14 cellular contexts compared by ENCODE assay signal in genomic region chr3:30493912-30494311, GRCh38.
DNase-seq lines count a peak whose midpoint lies in the region; ATAC-seq and TF ChIP-seq lines count a peak whose summit lies in the region.
"Had no signal": no experiment of that assay in that cellular context is flagged by ENCODE, and none has a peak within 500 bp of the region (broad histone marks: within the 10 kb centered on the region; RNA-seq: fewer than 3 reads in every experiment).

No MANE protein-coding gene starts in this region.

- H3K36me3 ChIP-seq in DND-41 (ENCODE audit: insufficient read depth, low read length): no peaks in the 10 kb centered on the region
- H3K36me3 ChIP-seq in adipocyte (ENCODE audit: control insufficient read depth, insufficient read depth, low read length, severe bottlenecking): no peaks in the 10 kb centered on the region
- H3K36me3 ChIP-seq in psoas muscle (ENCODE audit: insufficient read depth in 1 of 2, low read depth in 1 of 2): no peaks in the 10 kb centered on the region
- H3K36me3 ChIP-seq: spleen, WERI-Rb-1 had no signal

- H3K4me2 ChIP-seq in DND-41 (ENCODE audit: insufficient read depth, low read length): no peak overlapping the region
- H3K4me2 ChIP-seq: PC-9 had no signal

- ATAC-seq in DND-41 (ENCODE audit: insufficient read depth, low read depth): no peak
- ATAC-seq in psoas muscle: peak in 3 of 4 donors; percentile 71 to 79 (median 74)
- ATAC-seq: effector memory CD8-positive, alpha-beta T cell had no signal

- H3K9ac ChIP-seq in DND-41 (ENCODE audit: low read depth, low read length): no peak overlapping the region
- H3K9ac ChIP-seq in adipocyte (ENCODE audit: low read length): peak overlapping the region; percentile 86

- no peaks in the 10 kb centered on the region for H3K36me3 Mint-ChIP-seq in glutamatergic neuron (ENCODE audit: unreplicated experiment)

- no peaks in the 10 kb centered on the region for H4K20me1 ChIP-seq in DND-41 (ENCODE audit: insufficient read depth, low read length)

- no peaks in the 10 kb centered on the region for H3K79me2 ChIP-seq in DND-41 (ENCODE audit: insufficient read depth, low read length)

- peaks cover 3% of the 10 kb centered on the region for H3K27me3 Mint-ChIP-seq in glutamatergic neuron (ENCODE audit: unreplicated experiment)

- H3K27ac ChIP-seq in DND-41 (ENCODE audit: low read length): peak overlapping the region; percentile 18; the same call in 1 of the 2 replicates
- no peak overlapping the region for H3K27ac ChIP-seq in psoas muscle
- H3K27ac ChIP-seq: PC-9, WERI-Rb-1 had no signal

- H3K4me3 ChIP-seq in DND-41 (ENCODE audit: low read depth in 1 of 2, low read length in 2 of 2) (no peak overlapping the region), adipocyte (ENCODE audit: low read length) (peak overlapping the region; percentile 64), psoas muscle (no peak overlapping the region)
- H3K4me3 ChIP-seq: PC-9, spleen had no signal

- TF ChIP-seq CTCF in DND-41 (IDR thresholded peaks at IDR 0.05; ENCODE audit: borderline replicate concordance, extremely low read depth, low read length, poor library complexity, severe bottlenecking): no peak
- no peak for TF ChIP-seq CTCF in glutamatergic neuron (IDR thresholded peaks at IDR 0.05; ENCODE audit: partially characterized antibody, unreplicated experiment)
- TF ChIP-seq CTCF in psoas muscle (IDR thresholded peaks at IDR 0.05): no peak

- no peaks in the 10 kb centered on the region for H3K9me3 ChIP-seq in DND-41 (ENCODE audit: insufficient read depth, low read length, severe bottlenecking)
- peaks cover 12% of the 10 kb centered on the region for H3K9me3 ChIP-seq in adipocyte (ENCODE audit: control insufficient read depth, low read length)
- no peaks in the 10 kb centered on the region for H3K9me3 ChIP-seq in psoas muscle

- 73 to 98% (median 81%) methylated on average over 2 of the region's 2 CpGs for WGBS in psoas muscle, 3 donors

- peaks cover 5% of the 10 kb centered on the region for H3K9me3 Mint-ChIP-seq in glutamatergic neuron (ENCODE audit: unreplicated experiment)

- no peak for DNase-seq in DND-41
- DNase-seq in adipocyte (ENCODE audit: low read depth): peak; percentile 88
- no peak for DNase-seq in glutamatergic neuron
- peak in 1 of 2 donors; percentile 43 for DNase-seq in psoas muscle
- DNase-seq in globus pallidus (ENCODE audit: low spot score): no peak
- no peak for DNase-seq in activated gamma-delta T cell (lab: John Stamatoyannopoulos, UW)
- DNase-seq in stimulated activated CD4-positive, alpha-beta T cell treated with anti-CD3 and anti-CD28 coated beads, Interleukin-4, amount 100 ng/mL, for 24 hours: no peak
- DNase-seq in inferior parietal cortex (ENCODE audit: extremely low spot score): no peak
- DNase-seq: activated gamma-delta T cell treated with Interleukin-2 at 50 U/mL for 16 hours; effector memory CD8-positive, alpha-beta T cell; kidney glomerular epithelial cell; PC-9; spleen; WERI-Rb-1 had no signal

- peak overlapping the region; percentile 71 for H3K27ac Mint-ChIP-seq in glutamatergic neuron (ENCODE audit: unreplicated experiment)
- H3K27ac Mint-ChIP-seq: effector memory CD8-positive, alpha-beta T cell had no signal

- H2AFZ ChIP-seq in DND-41 (ENCODE audit: low read depth, low read length): no peak overlapping the region
- H2AFZ ChIP-seq: PC-9 had no signal

- H3K27me3 ChIP-seq in DND-41 (ENCODE audit: insufficient read depth, low read length, poor library complexity) (no peaks in the 10 kb centered on the region), adipocyte (replicated peaks; ENCODE audit: control insufficient read depth, insufficient read depth, low read length) (no peaks in the 10 kb centered on the region), psoas muscle (ENCODE audit: insufficient read depth in 3 of 3, low read length in 2 of 3) (no peaks in the 10 kb centered on the region)
- H3K27me3 ChIP-seq: spleen had no signal

- H3K4me1 Mint-ChIP-seq in glutamatergic neuron (ENCODE audit: low read depth, unreplicated experiment): peaks cover 31% of the 10 kb centered on the region

- intact Hi-C loops in psoas muscle (cut with DNase I): no loop called here

- H3K4me3 Mint-ChIP-seq in glutamatergic neuron (ENCODE audit: unreplicated experiment): no peak overlapping the region
- H3K4me3 Mint-ChIP-seq: effector memory CD8-positive, alpha-beta T cell had no signal

- H3K4me1 ChIP-seq in DND-41 (ENCODE audit: insufficient read depth, low read length) (peaks cover 28% of the 10 kb centered on the region), adipocyte (ENCODE audit: control insufficient read depth, insufficient read depth, low read length) (peaks cover 63% of the 10 kb centered on the region), psoas muscle (peaks cover 17% of the 10 kb centered on the region)
